2 cellular contexts compared by ENCODE assay signal in the genomic region with DNA sequence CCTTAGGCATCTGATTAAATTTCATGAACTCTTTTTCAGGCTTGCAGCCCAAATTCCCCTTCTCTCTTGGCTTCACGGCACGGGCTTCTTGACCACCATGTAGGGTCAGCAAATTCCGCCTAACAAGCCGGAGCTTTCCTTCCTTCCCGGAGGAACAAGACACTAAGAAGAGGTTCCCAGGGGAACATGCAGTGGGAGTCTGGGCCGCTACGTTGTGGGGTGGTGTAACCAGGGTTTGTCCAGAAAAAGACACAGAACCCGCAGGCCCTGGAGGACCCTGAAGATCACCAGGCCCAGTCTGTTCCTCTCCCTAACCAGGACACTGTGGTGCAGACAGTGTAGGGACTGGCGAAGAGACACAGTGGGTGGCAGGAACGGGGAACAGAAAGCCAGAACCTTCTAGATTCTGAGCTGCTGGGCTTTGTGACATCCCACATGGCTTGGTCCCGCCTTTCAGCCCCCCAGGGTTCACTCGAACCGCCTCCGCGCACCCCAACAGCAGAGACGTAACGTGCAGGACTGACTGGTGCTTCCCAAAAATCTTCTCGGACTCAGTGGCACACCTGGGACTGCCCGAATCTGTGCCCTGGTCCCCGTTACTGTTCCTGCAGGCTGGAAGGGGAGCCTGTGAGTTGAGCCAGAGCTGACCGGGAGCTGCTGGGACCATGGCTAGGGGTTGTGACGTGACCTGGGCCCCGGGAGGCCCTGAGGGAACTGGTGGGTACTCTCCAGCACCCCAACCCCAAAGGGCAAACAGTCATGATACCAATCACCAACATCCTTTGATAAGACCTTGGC.
TF ChIP-seq lines count a peak whose summit lies in the region.

No MANE protein-coding gene starts in this region.

TF ChIP-seq in GM23338, 12 proteins besides CTCF, POLR2A, EP300 and RAD21:
- no peak for TF ChIP-seq EZH2 (IDR thresholded peaks at IDR 0.05; ENCODE audit: low read depth, unreplicated experiment)
- no peak for TF ChIP-seq ZNF331 (CRISPR knock-in tag; IDR thresholded peaks at IDR 0.05; ENCODE audit: low read depth)
- TF ChIP-seq CREB1 (CRISPR knock-in tag; IDR thresholded peaks at IDR 0.05; ENCODE audit: low read depth), result no peak
- no peak for TF ChIP-seq NANOG (IDR thresholded peaks at IDR 0.05; ENCODE audit: borderline replicate concordance)
- TF ChIP-seq JUNB (IDR thresholded peaks at IDR 0.05; ENCODE audit: unreplicated experiment), result no peak
- TF ChIP-seq, protein P1, sequence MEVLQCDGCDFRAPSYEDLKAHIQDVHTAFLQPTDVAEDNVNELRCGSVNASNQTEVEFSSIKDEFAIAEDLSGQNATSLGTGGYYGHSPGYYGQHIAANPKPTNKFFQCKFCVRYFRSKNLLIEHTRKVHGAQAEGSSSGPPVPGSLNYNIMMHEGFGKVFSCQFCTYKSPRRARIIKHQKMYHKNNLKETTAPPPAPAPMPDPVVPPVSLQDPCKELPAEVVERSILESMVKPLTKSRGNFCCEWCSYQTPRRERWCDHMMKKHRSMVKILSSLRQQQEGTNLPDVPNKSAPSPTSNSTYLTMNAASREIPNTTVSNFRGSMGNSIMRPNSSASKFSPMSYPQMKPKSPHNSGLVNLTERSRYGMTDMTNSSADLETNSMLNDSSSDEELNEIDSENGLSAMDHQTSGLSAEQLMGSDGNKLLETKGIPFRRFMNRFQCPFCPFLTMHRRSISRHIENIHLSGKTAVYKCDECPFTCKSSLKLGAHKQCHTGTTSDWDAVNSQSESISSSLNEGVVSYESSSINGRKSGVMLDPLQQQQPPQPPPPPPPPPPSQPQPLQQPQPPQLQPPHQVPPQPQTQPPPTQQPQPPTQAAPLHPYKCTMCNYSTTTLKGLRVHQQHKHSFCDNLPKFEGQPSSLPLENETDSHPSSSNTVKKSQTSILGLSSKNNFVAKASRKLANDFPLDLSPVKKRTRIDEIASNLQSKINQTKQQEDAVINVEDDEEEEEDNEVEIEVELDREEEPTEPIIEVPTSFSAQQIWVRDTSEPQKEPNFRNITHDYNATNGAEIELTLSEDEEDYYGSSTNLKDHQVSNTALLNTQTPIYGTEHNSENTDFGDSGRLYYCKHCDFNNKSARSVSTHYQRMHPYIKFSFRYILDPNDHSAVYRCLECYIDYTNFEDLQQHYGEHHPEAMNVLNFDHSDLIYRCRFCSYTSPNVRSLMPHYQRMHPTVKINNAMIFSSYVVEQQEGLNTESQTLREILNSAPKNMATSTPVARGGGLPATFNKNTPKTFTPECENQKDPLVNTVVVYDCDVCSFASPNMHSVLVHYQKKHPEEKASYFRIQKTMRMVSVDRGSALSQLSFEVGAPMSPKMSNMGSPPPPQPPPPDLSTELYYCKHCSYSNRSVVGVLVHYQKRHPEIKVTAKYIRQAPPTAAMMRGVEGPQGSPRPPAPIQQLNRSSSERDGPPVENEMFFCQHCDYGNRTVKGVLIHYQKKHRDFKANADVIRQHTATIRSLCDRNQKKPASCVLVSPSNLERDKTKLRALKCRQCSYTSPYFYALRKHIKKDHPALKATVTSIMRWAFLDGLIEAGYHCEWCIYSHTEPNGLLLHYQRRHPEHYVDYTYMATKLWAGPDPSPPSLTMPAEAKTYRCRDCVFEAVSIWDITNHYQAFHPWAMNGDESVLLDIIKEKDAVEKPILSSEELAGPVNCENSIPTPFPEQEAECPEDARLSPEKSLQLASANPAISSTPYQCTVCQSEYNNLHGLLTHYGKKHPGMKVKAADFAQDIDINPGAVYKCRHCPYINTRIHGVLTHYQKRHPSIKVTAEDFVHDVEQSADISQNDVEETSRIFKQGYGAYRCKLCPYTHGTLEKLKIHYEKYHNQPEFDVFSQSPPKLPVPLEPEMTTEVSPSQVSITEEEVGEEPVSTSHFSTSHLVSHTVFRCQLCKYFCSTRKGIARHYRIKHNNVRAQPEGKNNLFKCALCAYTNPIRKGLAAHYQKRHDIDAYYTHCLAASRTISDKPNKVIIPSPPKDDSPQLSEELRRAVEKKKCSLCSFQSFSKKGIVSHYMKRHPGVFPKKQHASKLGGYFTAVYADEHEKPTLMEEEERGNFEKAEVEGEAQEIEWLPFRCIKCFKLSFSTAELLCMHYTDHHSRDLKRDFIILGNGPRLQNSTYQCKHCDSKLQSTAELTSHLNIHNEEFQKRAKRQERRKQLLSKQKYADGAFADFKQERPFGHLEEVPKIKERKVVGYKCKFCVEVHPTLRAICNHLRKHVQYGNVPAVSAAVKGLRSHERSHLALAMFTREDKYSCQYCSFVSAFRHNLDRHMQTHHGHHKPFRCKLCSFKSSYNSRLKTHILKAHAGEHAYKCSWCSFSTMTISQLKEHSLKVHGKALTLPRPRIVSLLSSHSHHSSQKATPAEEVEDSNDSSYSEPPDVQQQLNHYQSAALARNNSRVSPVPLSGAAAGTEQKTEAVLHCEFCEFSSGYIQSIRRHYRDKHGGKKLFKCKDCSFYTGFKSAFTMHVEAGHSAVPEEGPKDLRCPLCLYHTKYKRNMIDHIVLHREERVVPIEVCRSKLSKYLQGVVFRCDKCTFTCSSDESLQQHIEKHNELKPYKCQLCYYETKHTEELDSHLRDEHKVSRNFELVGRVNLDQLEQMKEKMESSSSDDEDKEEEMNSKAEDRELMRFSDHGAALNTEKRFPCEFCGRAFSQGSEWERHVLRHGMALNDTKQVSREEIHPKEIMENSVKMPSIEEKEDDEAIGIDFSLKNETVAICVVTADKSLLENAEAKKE (CRISPR knock-in tag; IDR thresholded peaks at IDR 0.05), result no peak
- TF ChIP-seq STAT1 (IDR thresholded peaks at IDR 0.05; ENCODE audit: unreplicated experiment), result no peak
- TF ChIP-seq EZH2phosphoT487 (IDR thresholded peaks at IDR 0.05; ENCODE audit: unreplicated experiment), result no peak
- no peak for TF ChIP-seq POLR2AphosphoS5 (IDR thresholded peaks at IDR 0.05; ENCODE audit: low read depth)
TF ChIP-seq in GM23338: peak in this region for 0.

TF ChIP-seq in WTC11, 78 proteins besides CTCF, POLR2A, EP300 and RAD21:
- no peak for TF ChIP-seq NFYB (CRISPR knock-in tag; conservative IDR thresholded peaks at IDR 0.05; ENCODE audit: low read depth)
- TF ChIP-seq GTF2I (CRISPR knock-in tag; conservative IDR thresholded peaks at IDR 0.05), result no peak
- TF ChIP-seq ZNF317 (CRISPR knock-in tag; IDR thresholded peaks at IDR 0.05; ENCODE audit: borderline replicate concordance, low read depth), result no peak
- TF ChIP-seq, protein P2, sequence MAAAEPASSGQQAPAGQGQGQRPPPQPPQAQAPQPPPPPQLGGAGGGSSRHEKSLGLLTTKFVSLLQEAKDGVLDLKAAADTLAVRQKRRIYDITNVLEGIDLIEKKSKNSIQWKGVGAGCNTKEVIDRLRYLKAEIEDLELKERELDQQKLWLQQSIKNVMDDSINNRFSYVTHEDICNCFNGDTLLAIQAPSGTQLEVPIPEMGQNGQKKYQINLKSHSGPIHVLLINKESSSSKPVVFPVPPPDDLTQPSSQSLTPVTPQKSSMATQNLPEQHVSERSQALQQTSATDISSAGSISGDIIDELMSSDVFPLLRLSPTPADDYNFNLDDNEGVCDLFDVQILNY (CRISPR knock-in tag; IDR thresholded peaks at IDR 0.05), result no peak
- no peak for TF ChIP-seq ETV6 (CRISPR knock-in tag; IDR thresholded peaks at IDR 0.05)
- no peak for TF ChIP-seq TP53 (CRISPR knock-in tag; IDR thresholded peaks at IDR 0.05)
